Comparison of ENCODE assay signal across 10 cellular contexts in the genomic region with DNA sequence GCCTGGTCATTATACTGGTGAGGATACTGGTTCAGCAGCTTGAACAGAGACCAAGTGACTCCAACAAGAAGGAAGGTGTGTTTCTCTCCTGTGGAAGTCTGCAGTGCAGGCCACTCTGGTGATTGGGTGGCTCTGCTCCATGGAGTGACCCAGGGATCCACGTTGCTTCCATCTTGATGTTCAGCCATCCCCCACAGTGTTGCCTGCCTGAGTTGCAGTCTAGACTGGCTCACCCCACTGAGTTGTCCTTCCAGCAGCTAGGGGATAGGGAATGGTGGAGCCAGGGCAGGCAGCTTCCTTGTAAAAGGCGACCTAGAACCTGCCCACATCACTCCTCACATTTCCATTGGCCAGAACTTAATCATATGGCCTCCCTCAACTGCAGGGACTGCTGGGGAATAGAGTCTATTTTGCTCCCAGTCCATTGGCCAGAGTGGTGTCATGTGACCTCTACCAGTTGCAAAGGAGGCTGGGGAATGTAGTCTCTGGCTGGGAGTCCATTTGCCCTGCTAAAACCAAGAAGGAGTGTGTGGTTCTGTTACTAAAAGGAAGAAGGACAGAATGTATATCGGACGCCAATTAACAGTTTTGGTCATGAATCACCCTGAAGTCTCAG. TPM values are rescaled to one million over a fixed set of nuclear protein-coding genes. Genes with fewer than 3 reads are reported as not detected.
DNase-seq lines count a peak whose midpoint lies in the region; ATAC-seq and TF ChIP-seq lines count a peak whose summit lies in the region.
"Had no signal": no experiment of that assay in that cellular context is flagged by ENCODE, and none has a peak within 500 bp of the region (broad histone marks: within the 10 kb centered on the region; RNA-seq: fewer than 3 reads in every experiment).

No MANE protein-coding gene starts in this region.

- no peak overlapping the region for H3K9ac ChIP-seq in mesenchymal stem cell (ENCODE audit: low read length)

- no peak overlapping the region for H3K4me2 ChIP-seq in mesenchymal stem cell (ENCODE audit: low read length, poor library complexity, severe bottlenecking)

- H3K4me1 ChIP-seq in mesenchymal stem cell (ENCODE audit: control insufficient read depth, insufficient read depth, low read depth, low read length), result peaks cover 3% of the 10 kb centered on the region
- H3K4me1 ChIP-seq in left ventricle myocardium inferior, result no peaks in the 10 kb centered on the region
- H3K4me1 ChIP-seq: adrenal gland had no signal

- no peak overlapping the region for H2BK5ac ChIP-seq in mesenchymal stem cell (ENCODE audit: low read depth, low read length, poor library complexity, severe bottlenecking)

- intact Hi-C loops in activated CD8-positive, alpha-beta T cell treated with anti-CD3 and anti-CD28 coated beads for 36 hours (cut with micrococcal nuclease), result no loop called here
- intact Hi-C loops in left ventricle myocardium inferior (cut with micrococcal nuclease), result no loop called here

- CTCF ChIA-PET in activated CD8-positive, alpha-beta T cell treated with anti-CD3 and anti-CD28 coated beads for 36 hours (lab: Charles Lee), result no interaction called here

- no peak overlapping the region for H2BK12ac ChIP-seq in mesenchymal stem cell (ENCODE audit: low read length in 2 of 2)

- no peak overlapping the region for H3K4ac ChIP-seq in mesenchymal stem cell (ENCODE audit: low read depth in 1 of 2, low read length in 2 of 2)

- H2AK5ac ChIP-seq in mesenchymal stem cell (ENCODE audit: low read length, severe bottlenecking), result no peak overlapping the region

- H4K8ac ChIP-seq in mesenchymal stem cell (ENCODE audit: low read length), result no peak overlapping the region

- no peaks in the 10 kb centered on the region for H3K27me3 Mint-ChIP-seq in activated CD8-positive, alpha-beta T cell treated with anti-CD3 and anti-CD28 coated beads for 36 hours

- H3K9me3 Mint-ChIP-seq in activated CD8-positive, alpha-beta T cell treated with anti-CD3 and anti-CD28 coated beads for 36 hours, result peaks cover 6% of the 10 kb centered on the region

- H4K91ac ChIP-seq in mesenchymal stem cell (ENCODE audit: low read length), result no peak overlapping the region

- H3K79me1 ChIP-seq in mesenchymal stem cell (replicated peaks; ENCODE audit: low read length, poor library complexity, severe bottlenecking), result no peaks in the 10 kb centered on the region

- H3K4me3 ChIP-seq in mesenchymal stem cell (ENCODE audit: insufficient read depth in 1 of 2, low read depth in 1 of 2, low read length in 2 of 2), result no peak overlapping the region
- H3K4me3 ChIP-seq in left ventricle myocardium inferior, result no peak overlapping the region
- H3K4me3 ChIP-seq: adrenal gland had no signal

- no peak overlapping the region for H3K14ac ChIP-seq in mesenchymal stem cell (ENCODE audit: low read length in 2 of 2)

- WGBS in mesenchymal stem cell, result 98% methylated on average over 4 of the region's 4 CpGs

- H3K27me3 ChIP-seq in mesenchymal stem cell (ENCODE audit: control insufficient read depth in 1 of 2, insufficient read depth in 1 of 2, low read length in 2 of 2) (no peaks in the 10 kb centered on the region), left ventricle myocardium inferior (ENCODE audit: low read depth) (no peaks in the 10 kb centered on the region)
- H3K27me3 ChIP-seq: adrenal gland had no signal

- no peak overlapping the region for H3K23ac ChIP-seq in mesenchymal stem cell (ENCODE audit: low read length in 2 of 2)

- H3K9me3 ChIP-seq in mesenchymal stem cell (ENCODE audit: control insufficient read depth, low read length) (no peaks in the 10 kb centered on the region), left ventricle myocardium inferior (replicated peaks) (peaks cover 34% of the 10 kb centered on the region)
- H3K9me3 ChIP-seq: adrenal gland had no signal

- no peaks in the 10 kb centered on the region for H3K4me1 Mint-ChIP-seq in activated CD8-positive, alpha-beta T cell treated with anti-CD3 and anti-CD28 coated beads for 36 hours (ENCODE audit: low read depth)

- POLR2A ChIA-PET in activated CD8-positive, alpha-beta T cell treated with anti-CD3 and anti-CD28 coated beads for 36 hours (lab: Charles Lee), result no interaction called here

- no peak for TF ChIP-seq CTCF in activated CD8-positive, alpha-beta T cell treated with anti-CD3 and anti-CD28 coated beads for 36 hours (IDR thresholded peaks at IDR 0.05)
- TF ChIP-seq CTCF in left ventricle myocardium inferior (IDR thresholded peaks at IDR 0.05; ENCODE audit: borderline replicate concordance), result no peak

- no peak overlapping the region for H3K18ac ChIP-seq in mesenchymal stem cell (ENCODE audit: low read depth in 1 of 2, low read length in 2 of 2)

- no peak overlapping the region for H3K27ac ChIP-seq in mesenchymal stem cell (ENCODE audit: low read length, poor library complexity, severe bottlenecking)
- H3K27ac ChIP-seq in left ventricle myocardium inferior (replicated peaks), result no peak overlapping the region
- H3K27ac ChIP-seq: adrenal gland had no signal

- H2AFZ ChIP-seq in mesenchymal stem cell (ENCODE audit: low read depth, low read length), result no peak overlapping the region

- H3K27ac Mint-ChIP-seq in activated CD8-positive, alpha-beta T cell treated with anti-CD3 and anti-CD28 coated beads for 36 hours, result no peak overlapping the region

- H3K4me3 Mint-ChIP-seq in activated CD8-positive, alpha-beta T cell treated with anti-CD3 and anti-CD28 coated beads for 36 hours, result no peak overlapping the region

- H3K36me3 ChIP-seq in mesenchymal stem cell (ENCODE audit: control insufficient read depth in 1 of 2, insufficient read depth in 2 of 2, low read depth in 1 of 2, low read length in 2 of 2) (peaks cover 67 to 72% of the 10 kb centered on the region in 2 experiments), left ventricle myocardium inferior (peaks cover 73% of the 10 kb centered on the region)

- H2BK120ac ChIP-seq in mesenchymal stem cell (ENCODE audit: low read depth, low read length), result no peak overlapping the region

- ATAC-seq in activated CD8-positive, alpha-beta T cell treated with anti-CD3 and anti-CD28 coated beads for 36 hours, result peak; percentile 79

- H3K36me3 Mint-ChIP-seq in activated CD8-positive, alpha-beta T cell treated with anti-CD3 and anti-CD28 coated beads for 36 hours (ENCODE audit: low read depth), result peaks cover 55% of the 10 kb centered on the region

- peak; percentile 43 to 73 for DNase-seq in NCI-H524 (lab: John Stamatoyannopoulos, UW)
- no peak for DNase-seq in NCI-H524 treated with DMSO at 0.1 percent for 48 hours (lab: John Stamatoyannopoulos, UW)
- DNase-seq in HuH-7 (ENCODE audit: low spot score), result peak; percentile 67
- peak; percentile 25 for DNase-seq in activated CD8-positive, alpha-beta T cell treated with anti-CD3 and anti-CD28 coated beads for 36 hours
- peak; percentile 20 for DNase-seq in mesenchymal stem cell
- DNase-seq in NCI-H146 treated with DMSO at 0.1 percent for 48 hours (lab: John Stamatoyannopoulos, UW; ENCODE audit: unreplicated experiment), result no peak
- DNase-seq in left ventricle myocardium inferior, result no peak
- no peak for DNase-seq in UCSD-AML1 (lab: John Stamatoyannopoulos, UW; ENCODE audit: unreplicated experiment)
- DNase-seq: adrenal gland, retina had no signal

- H2BK15ac ChIP-seq in mesenchymal stem cell (ENCODE audit: low read depth, poor library complexity, severe bottlenecking), result no peak overlapping the region

RNA-seq across cellular contexts. Expression of a gene that starts 8.0 kb away (rescaled TPM):
- 10 to 100 TPM; 10.8 to 13.0 TPM for total RNA-seq in activated CD8-positive, alpha-beta T cell treated with anti-CD3 and anti-CD28 coated beads for 36 hours
- 43.3 TPM for polyA plus RNA-seq in mesenchymal stem cell (2013, experiment 1 of 2)
- polyA plus RNA-seq in mesenchymal stem cell (2013, experiment 2 of 2), result 44.0 TPM
- total RNA-seq in left ventricle myocardium inferior, result 18.5 TPM

RNA-seq across cellular contexts. Expression of a gene that starts 57.5 kb away (rescaled TPM):
- total RNA-seq in activated CD8-positive, alpha-beta T cell treated with anti-CD3 and anti-CD28 coated beads for 36 hours, result 100 to 1,000 TPM; 106 to 107 TPM
- 265 TPM for polyA plus RNA-seq in mesenchymal stem cell (2013, experiment 1 of 2)
- polyA plus RNA-seq in mesenchymal stem cell (2013, experiment 2 of 2), result 268 TPM
- total RNA-seq in left ventricle myocardium inferior, result 223 TPM

Comparison
In these comparisons a context has a peak if more than half of its experiments do, and no peak if none do; other contexts are left out.
1. DNase-seq: peak in NCI-H524 (2 of 2), HuH-7 (single experiment), activated CD8-positive, alpha-beta T cell treated with anti-CD3 and anti-CD28 coated beads for 36 hours (single experiment) and mesenchymal stem cell (single experiment); none in NCI-H524 treated with DMSO at 0.1 percent for 48 hours (single experiment), NCI-H146 treated with DMSO at 0.1 percent for 48 hours (single experiment), left ventricle myocardium inferior (single experiment) and UCSD-AML1 (single experiment).